8 cellular contexts compared by ENCODE assay signal in genomic region chr14:104680056-104680805, GRCh38. TPM values are rescaled to one million over a fixed set of nuclear protein-coding genes. Genes with fewer than 3 reads are reported as not detected.
A peak's percentile ranks its signal among the peaks of the same experiment; 100 is the strongest.
DNase-seq lines count a peak whose midpoint lies in the region; ATAC-seq lines count a peak whose summit lies in the region.

No MANE protein-coding gene starts in this region.

- peak overlapping the region in 3 of 4 donors; percentile 58 to 82 (median 70) for H3K4me3 Mint-ChIP-seq in IgD-negative memory B cell

- H3K36me3 Mint-ChIP-seq in IgD-negative memory B cell: no peaks in the 10 kb centered on the region

- H3K4me2 ChIP-seq in mesendoderm (ENCODE audit: low read length): no peak overlapping the region

- no peak overlapping the region for H2BK15ac ChIP-seq in mesendoderm (replicated peaks; ENCODE audit: low read depth)

- peaks cover 23% of the 10 kb centered on the region for H3K4me1 ChIP-seq in mesendoderm (ENCODE audit: control insufficient read depth, low read depth, low read length)

- peak overlapping the region; percentile 94 for H3K4ac ChIP-seq in mesendoderm (ENCODE audit: low read depth, low read length)

- peaks cover 15 to 27% (median 25%) of the 10 kb centered on the region in 3 donors for H3K4me1 Mint-ChIP-seq in IgD-negative memory B cell

- peaks cover 2% of the 10 kb centered on the region for H3K27me3 Mint-ChIP-seq in IgD-negative memory B cell

- H3K18ac ChIP-seq in mesendoderm (ENCODE audit: low read length): peak overlapping the region; percentile 82

- H3K36me3 ChIP-seq in mesendoderm (ENCODE audit: control insufficient read depth, insufficient read depth, low read length): no peaks in the 10 kb centered on the region

- peak overlapping the region; percentile 96 for H3K56ac ChIP-seq in mesendoderm (ENCODE audit: low read length)

- H2AK5ac ChIP-seq in mesendoderm (ENCODE audit: low read length): peak overlapping the region; percentile 96

- no peak overlapping the region for H3K4me3 ChIP-seq in mesendoderm (ENCODE audit: low read length)

- H3K27me3 ChIP-seq in mesendoderm (ENCODE audit: insufficient read depth, low read length, poor library complexity): no peaks in the 10 kb centered on the region

- H3K9ac ChIP-seq in mesendoderm (ENCODE audit: low read length): peak overlapping the region; percentile 77

- H2BK120ac ChIP-seq in mesendoderm (ENCODE audit: low read depth, low read length): peak overlapping the region; percentile 39

- peak overlapping the region; percentile 96 for H2BK5ac ChIP-seq in mesendoderm (ENCODE audit: low read length)

- no peak for ATAC-seq in GM18498 (IDR thresholded peaks at IDR 0.05; ENCODE audit: unreplicated experiment)

- peak overlapping the region in 2 of 3 donors; percentile 63 to 76 for H3K27ac Mint-ChIP-seq in IgD-negative memory B cell

- H3K79me2 ChIP-seq in mesendoderm (ENCODE audit: control insufficient read depth, insufficient read depth, low read length): no peaks in the 10 kb centered on the region

- no peak overlapping the region for H4K5ac ChIP-seq in mesendoderm (ENCODE audit: low read length)

- H4K8ac ChIP-seq in mesendoderm (ENCODE audit: low read depth, low read length): no peak overlapping the region

- no peaks in the 10 kb centered on the region for H3K79me1 ChIP-seq in mesendoderm (ENCODE audit: low read length)

- WGBS in mesendoderm (ENCODE audit: extremely low coverage, insufficient coverage, low lambda C conversion rate): no CpG with 5 or more reads among the region's 21 CpGs

- H3K27ac ChIP-seq in cingulate gyrus (ENCODE audit: low read depth, low read length) (peak overlapping the region; percentile 95), mesendoderm (ENCODE audit: low read depth, low read length) (peak overlapping the region; percentile 85)

- H3K23ac ChIP-seq in mesendoderm (ENCODE audit: low read length): no peak overlapping the region

- H3K9me3 Mint-ChIP-seq in IgD-negative memory B cell: no peaks in the 10 kb centered on the region

- DNase-seq in 8988T (peak; percentile 84), mesendoderm (peak; percentile 68), KG1 (lab: John Stamatoyannopoulos, UW) (no peak), DMS79 (lab: John Stamatoyannopoulos, UW) (no peak)
- no peak for DNase-seq in stimulated activated CD8-positive, alpha-beta memory T cell treated with anti-CD3 and anti-CD28 coated beads, Interleukin-4, amount 100 ng/mL, for 48 hours

RNA-seq across cellular contexts. Expression of gene INF2, which starts 9.2 kb away (rescaled TPM):
- 10.8 TPM for polyA plus RNA-seq in IgD-negative memory B cell
- 34.4 TPM for polyA plus RNA-seq in mesendoderm (2013, experiment 1 of 2)
- polyA plus RNA-seq in mesendoderm (2013, experiment 2 of 2): 34.6 TPM

RNA-seq across cellular contexts. Expression of gene ADSS1, which starts 43.8 kb away (rescaled TPM):
- polyA plus RNA-seq in IgD-negative memory B cell: not detected
- 2.0 TPM for polyA plus RNA-seq in mesendoderm (2013, experiment 1 of 2)
- polyA plus RNA-seq in mesendoderm (2013, experiment 2 of 2): 2.1 TPM

Comparison
In these comparisons a context has a peak if more than half of its experiments do, and no peak if none do; other contexts are left out.
1. DNase-seq: peak in 8988T (single experiment) and mesendoderm (single experiment); none in KG1 (single experiment), stimulated activated CD8-positive, alpha-beta memory T cell treated with anti-CD3 and anti-CD28 coated beads, Interleukin-4, amount 100 ng/mL, for 48 hours (single experiment) and DMS79 (single experiment).